In the genomic region with DNA sequence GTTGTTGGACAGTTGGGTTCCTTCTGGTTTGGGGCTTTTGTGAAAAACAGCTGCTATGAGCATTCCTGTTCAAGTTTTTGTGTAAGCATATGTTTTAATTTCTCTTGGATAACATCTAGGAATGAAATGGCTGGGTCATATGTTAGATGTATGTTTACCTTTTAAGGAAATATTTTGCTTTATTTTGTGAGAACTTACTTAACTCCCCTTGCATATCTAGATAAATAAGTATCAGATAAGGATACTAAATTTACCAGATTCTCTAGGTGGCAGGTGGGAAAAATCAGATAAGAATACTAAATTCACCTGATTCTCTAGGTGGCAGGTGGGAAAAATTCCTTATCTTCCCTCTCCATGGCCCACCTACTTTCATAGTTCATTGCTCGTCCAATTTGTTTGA, we compare ENCODE assay signal across 1 cellular context.
TF ChIP-seq lines count a peak whose summit lies in the region.

No MANE protein-coding gene starts in this region.

TF ChIP-seq in liver, 16 proteins besides CTCF, POLR2A, EP300 and RAD21 (continued from another document):
- TF ChIP-seq, protein P1, sequence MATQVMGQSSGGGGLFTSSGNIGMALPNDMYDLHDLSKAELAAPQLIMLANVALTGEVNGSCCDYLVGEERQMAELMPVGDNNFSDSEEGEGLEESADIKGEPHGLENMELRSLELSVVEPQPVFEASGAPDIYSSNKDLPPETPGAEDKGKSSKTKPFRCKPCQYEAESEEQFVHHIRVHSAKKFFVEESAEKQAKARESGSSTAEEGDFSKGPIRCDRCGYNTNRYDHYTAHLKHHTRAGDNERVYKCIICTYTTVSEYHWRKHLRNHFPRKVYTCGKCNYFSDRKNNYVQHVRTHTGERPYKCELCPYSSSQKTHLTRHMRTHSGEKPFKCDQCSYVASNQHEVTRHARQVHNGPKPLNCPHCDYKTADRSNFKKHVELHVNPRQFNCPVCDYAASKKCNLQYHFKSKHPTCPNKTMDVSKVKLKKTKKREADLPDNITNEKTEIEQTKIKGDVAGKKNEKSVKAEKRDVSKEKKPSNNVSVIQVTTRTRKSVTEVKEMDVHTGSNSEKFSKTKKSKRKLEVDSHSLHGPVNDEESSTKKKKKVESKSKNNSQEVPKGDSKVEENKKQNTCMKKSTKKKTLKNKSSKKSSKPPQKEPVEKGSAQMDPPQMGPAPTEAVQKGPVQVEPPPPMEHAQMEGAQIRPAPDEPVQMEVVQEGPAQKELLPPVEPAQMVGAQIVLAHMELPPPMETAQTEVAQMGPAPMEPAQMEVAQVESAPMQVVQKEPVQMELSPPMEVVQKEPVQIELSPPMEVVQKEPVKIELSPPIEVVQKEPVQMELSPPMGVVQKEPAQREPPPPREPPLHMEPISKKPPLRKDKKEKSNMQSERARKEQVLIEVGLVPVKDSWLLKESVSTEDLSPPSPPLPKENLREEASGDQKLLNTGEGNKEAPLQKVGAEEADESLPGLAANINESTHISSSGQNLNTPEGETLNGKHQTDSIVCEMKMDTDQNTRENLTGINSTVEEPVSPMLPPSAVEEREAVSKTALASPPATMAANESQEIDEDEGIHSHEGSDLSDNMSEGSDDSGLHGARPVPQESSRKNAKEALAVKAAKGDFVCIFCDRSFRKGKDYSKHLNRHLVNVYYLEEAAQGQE (IDR thresholded peaks at IDR 0.05), result no peak
- no peak for TF ChIP-seq FOXA2 (IDR thresholded peaks at IDR 0.05)
- TF ChIP-seq YY1 (IDR thresholded peaks at IDR 0.05), result no peak
